Comparison of ENCODE assay signal across 12 cellular contexts in the genomic region with DNA sequence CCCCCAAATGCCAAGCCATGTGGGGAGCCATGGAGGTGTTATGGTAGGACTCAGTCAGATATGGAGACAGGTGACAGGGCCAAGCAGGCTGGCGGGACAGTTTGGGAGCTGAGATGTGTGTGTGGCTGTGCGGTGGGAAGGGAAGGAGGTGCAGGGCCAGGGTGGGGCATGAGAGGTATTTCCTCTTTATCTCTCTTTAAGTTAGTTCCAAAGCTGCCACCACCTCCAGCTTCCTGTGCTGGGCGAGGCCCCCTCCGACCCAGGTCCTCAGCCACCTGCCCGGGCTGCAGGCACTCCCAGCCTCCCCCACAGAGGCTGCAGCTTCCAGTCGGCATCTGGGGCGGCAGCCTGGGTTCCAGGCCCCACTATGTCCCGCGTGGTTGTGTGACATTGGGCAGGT. TPM values are rescaled to one million over a fixed set of nuclear protein-coding genes. Genes with fewer than 3 reads are reported as not detected.
A peak's percentile ranks its signal among the peaks of the same experiment; 100 is the strongest.
DNase-seq lines count a peak whose midpoint lies in the region; ATAC-seq, FAIRE-seq and TF ChIP-seq lines count a peak whose summit lies in the region.
"Not testable (repeated sequence)": the region's sequence is repeated elsewhere in the genome, so short reads cannot be mapped to it uniquely, and the experiment has no call there.
"Had no signal": no experiment of that assay in that cellular context is flagged by ENCODE, and none has a peak within 500 bp of the region (broad histone marks: within the 10 kb centered on the region; RNA-seq: fewer than 3 reads in every experiment).

No MANE protein-coding gene starts in this region.

- ATAC-seq in CD4-positive, alpha-beta T cell (ENCODE audit: poor library complexity) = peak; percentile 47
- peak; percentile 58 to 67 (median 63) for ATAC-seq in T-cell (replicated peaks in 1 of 4)
- peak; percentile 28 for ATAC-seq in activated CD8-positive, alpha-beta T cell treated with anti-CD3 and anti-CD28 coated beads, Interleukin-2, amount 10 ng/mL, durations not matched to agents 7 days and 5 days
- peak; percentile 27 for ATAC-seq in effector memory CD8-positive, alpha-beta T cell (replicated peaks)
- ATAC-seq in naive B cell (ENCODE audit: low read depth in 2 of 2) = peak; percentile 20 to 32

- not testable (repeated sequence) for H3K9me3 Mint-ChIP-seq in CD4-positive, alpha-beta T cell; T-cell; activated CD8-positive, alpha-beta T cell treated with anti-CD3 and anti-CD28 coated beads, Interleukin-2, amount 10 ng/mL, durations not matched to agents 7 days and 5 days (ENCODE audit: insufficient read depth); effector memory CD8-positive, alpha-beta T cell; naive B cell

- H3K4me3 Mint-ChIP-seq in CD4-positive, alpha-beta T cell; activated CD8-positive, alpha-beta T cell treated with anti-CD3 and anti-CD28 coated beads, Interleukin-2, amount 10 ng/mL, durations not matched to agents 7 days and 5 days; effector memory CD8-positive, alpha-beta T cell: not testable (repeated sequence)
- H3K4me3 Mint-ChIP-seq in T-cell = peak overlapping the region in 1 of 3 donors; percentile 37
- peak overlapping the region in 1 of 8 donors; percentile 42 for H3K4me3 Mint-ChIP-seq in naive B cell

- not testable (repeated sequence) for H3K36me3 Mint-ChIP-seq in CD4-positive, alpha-beta T cell (ENCODE audit: low read depth); T-cell; activated CD8-positive, alpha-beta T cell treated with anti-CD3 and anti-CD28 coated beads, Interleukin-2, amount 10 ng/mL, durations not matched to agents 7 days and 5 days (ENCODE audit: low read depth); effector memory CD8-positive, alpha-beta T cell (ENCODE audit: insufficient read depth); naive B cell

- not testable (repeated sequence) for H3K36me3 ChIP-seq in KOPT-K1 (ENCODE audit: insufficient read depth, low read length)

- not testable (repeated sequence) for H3K4me1 Mint-ChIP-seq in CD4-positive, alpha-beta T cell (ENCODE audit: low read depth); T-cell; activated CD8-positive, alpha-beta T cell treated with anti-CD3 and anti-CD28 coated beads, Interleukin-2, amount 10 ng/mL, durations not matched to agents 7 days and 5 days (ENCODE audit: low read depth); effector memory CD8-positive, alpha-beta T cell (ENCODE audit: low read depth in 2 of 2); naive B cell

- not testable (repeated sequence) for H3K27ac Mint-ChIP-seq in CD4-positive, alpha-beta T cell; T-cell; activated CD8-positive, alpha-beta T cell treated with anti-CD3 and anti-CD28 coated beads, Interleukin-2, amount 10 ng/mL, durations not matched to agents 7 days and 5 days; effector memory CD8-positive, alpha-beta T cell
- H3K27ac Mint-ChIP-seq in naive B cell = peak overlapping the region in 1 of 6 donors; percentile 75

- H3K27me3 Mint-ChIP-seq in CD4-positive, alpha-beta T cell; T-cell; activated CD8-positive, alpha-beta T cell treated with anti-CD3 and anti-CD28 coated beads, Interleukin-2, amount 10 ng/mL, durations not matched to agents 7 days and 5 days (ENCODE audit: low read depth); effector memory CD8-positive, alpha-beta T cell; naive B cell: not testable (repeated sequence)

- POLR2A ChIA-PET in CD4-positive, alpha-beta T cell (lab: Charles Lee); T-cell (lab: Charles Lee); activated CD8-positive, alpha-beta T cell treated with anti-CD3 and anti-CD28 coated beads, Interleukin-2, amount 10 ng/mL, durations not matched to agents 7 days and 5 days (lab: Charles Lee): not testable (repeated sequence)

- CTCF ChIA-PET in CD4-positive, alpha-beta T cell (lab: Charles Lee); T-cell (lab: Charles Lee); activated CD8-positive, alpha-beta T cell treated with anti-CD3 and anti-CD28 coated beads, Interleukin-2, amount 10 ng/mL, durations not matched to agents 7 days and 5 days (lab: Charles Lee): not testable (repeated sequence)

- TF ChIP-seq CTCF in CD4-positive, alpha-beta T cell (IDR thresholded peaks at IDR 0.05) = not testable (repeated sequence)

- intact Hi-C loops in CD4-positive, alpha-beta T cell (cut with DNase I, micrococcal nuclease) = not testable (repeated sequence)

- not testable (repeated sequence) for TF ChIP-seq POLR2A in GM12892 (IDR thresholded peaks at IDR 0.05; ENCODE audit: low read depth, low read length)

- not testable (repeated sequence) for DNase-seq in CD4-positive, alpha-beta T cell; GM12892 (ENCODE audit: insufficient read length); T-cell; activated CD8-positive, alpha-beta T cell treated with anti-CD3 and anti-CD28 coated beads, Interleukin-2, amount 10 ng/mL, durations not matched to agents 7 days and 5 days; effector memory CD8-positive, alpha-beta T cell; naive B cell

- H3K27ac ChIP-seq in CD4-positive, alpha-beta T cell (ENCODE audit: low read depth, low read length) = not testable (repeated sequence)
- peak overlapping the region; percentile 36 for H3K27ac ChIP-seq in KOPT-K1 (ENCODE audit: low read depth, low read length, poor library complexity, severe bottlenecking)

- peak; percentile 87 for FAIRE-seq in GM12892 (lab: Jason Lieb, UNC)

- not testable (repeated sequence) for H3K27me3 ChIP-seq in CD4-positive, alpha-beta T cell (ENCODE audit: control insufficient read depth, insufficient read depth, low read length)

- not testable (repeated sequence) for H3K9me3 ChIP-seq in CD4-positive, alpha-beta T cell (ENCODE audit: control insufficient read depth, low read length); KOPT-K1 (ENCODE audit: insufficient read depth, low read length, poor library complexity, severe bottlenecking)

RNA-seq across cellular contexts. Expression of a gene that starts 6.4 kb away (rescaled TPM):
- 10 to 100 TPM; 23.7 to 26.2 TPM for total RNA-seq in CD4-positive, alpha-beta T cell
- 13.0 TPM for polyA plus RNA-seq in GM12892 (2012; ENCODE audit: missing spikeins)
- total RNA-seq in T-cell = 100 to 1,000 TPM in 1 of 5 donors, 10 to 100 TPM in 4; 28.0 to 106 (median 85.5) TPM
- total RNA-seq in activated CD8-positive, alpha-beta T cell treated with anti-CD3 and anti-CD28 coated beads, Interleukin-2, amount 10 ng/mL, durations not matched to agents 7 days and 5 days = 10 to 100 TPM; 13.6 to 16.8 TPM
- polyA plus RNA-seq in naive B cell (ENCODE audit: low read depth in 6 of 6) = 1 to 10 TPM in 5 of 6 donors, not detected in 1; 3.5 to 7.2 (median 4.4) TPM
- total RNA-seq: A172, Calu3, G401, H1, HepG2 had no signal
